Comparison of ENCODE assay signal across 1 cellular context in the genomic region with DNA sequence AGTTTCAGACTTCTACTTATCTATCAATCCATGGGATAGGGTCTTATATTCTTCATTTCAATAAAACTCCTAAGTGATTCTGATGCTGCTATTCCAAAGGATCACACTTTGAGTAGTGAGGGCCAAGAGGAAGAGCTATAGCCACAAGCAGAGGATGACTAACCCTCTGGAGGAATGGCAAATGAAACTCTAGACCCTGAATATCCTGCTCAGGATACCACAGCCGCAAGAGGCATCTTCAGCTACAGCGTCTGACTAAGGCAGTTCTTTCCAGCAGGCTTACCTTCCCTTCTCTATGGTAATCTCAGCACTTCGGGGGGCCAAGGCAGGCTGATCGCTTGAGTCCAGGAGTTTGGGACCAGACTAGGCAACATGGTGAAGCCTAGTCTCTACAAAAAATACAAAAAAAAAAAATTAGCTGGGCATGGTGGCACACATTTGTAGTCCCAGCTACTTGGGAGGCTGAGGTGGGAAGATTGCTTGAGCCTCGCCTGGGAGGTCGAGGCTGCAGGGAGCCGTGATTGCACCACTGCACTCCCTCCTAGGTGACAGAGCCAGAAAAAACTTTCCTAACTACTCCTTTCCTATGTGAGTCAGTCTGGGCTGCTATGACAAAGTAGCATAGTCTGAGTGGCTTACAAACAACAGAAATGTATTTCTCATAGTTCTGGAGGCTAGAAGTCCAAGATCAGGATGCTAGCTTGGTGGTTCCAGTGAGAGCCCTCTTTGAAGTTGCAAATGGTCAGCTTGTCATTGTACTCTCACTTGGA.
TF ChIP-seq lines count a peak whose summit lies in the region.

No MANE protein-coding gene starts in this region.

TF ChIP-seq in HepG2, 621 proteins besides CTCF, POLR2A, EP300 and RAD21 (continued from another document):
- TF ChIP-seq, protein P1, sequence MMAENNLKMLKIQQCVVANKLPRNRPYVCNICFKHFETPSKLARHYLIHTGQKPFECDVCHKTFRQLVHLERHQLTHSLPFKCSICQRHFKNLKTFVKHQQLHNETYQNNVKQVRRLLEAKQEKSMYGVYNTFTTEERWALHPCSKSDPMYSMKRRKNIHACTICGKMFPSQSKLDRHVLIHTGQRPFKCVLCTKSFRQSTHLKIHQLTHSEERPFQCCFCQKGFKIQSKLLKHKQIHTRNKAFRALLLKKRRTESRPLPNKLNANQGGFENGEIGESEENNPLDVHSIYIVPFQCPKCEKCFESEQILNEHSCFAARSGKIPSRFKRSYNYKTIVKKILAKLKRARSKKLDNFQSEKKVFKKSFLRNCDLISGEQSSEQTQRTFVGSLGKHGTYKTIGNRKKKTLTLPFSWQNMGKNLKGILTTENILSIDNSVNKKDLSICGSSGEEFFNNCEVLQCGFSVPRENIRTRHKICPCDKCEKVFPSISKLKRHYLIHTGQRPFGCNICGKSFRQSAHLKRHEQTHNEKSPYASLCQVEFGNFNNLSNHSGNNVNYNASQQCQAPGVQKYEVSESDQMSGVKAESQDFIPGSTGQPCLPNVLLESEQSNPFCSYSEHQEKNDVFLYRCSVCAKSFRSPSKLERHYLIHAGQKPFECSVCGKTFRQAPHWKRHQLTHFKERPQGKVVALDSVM (CRISPR knock-in tag; IDR thresholded peaks at IDR 0.05) = peak; percentile 38; the same call in 1 of the 2 replicates
- TF ChIP-seq, protein P2, sequence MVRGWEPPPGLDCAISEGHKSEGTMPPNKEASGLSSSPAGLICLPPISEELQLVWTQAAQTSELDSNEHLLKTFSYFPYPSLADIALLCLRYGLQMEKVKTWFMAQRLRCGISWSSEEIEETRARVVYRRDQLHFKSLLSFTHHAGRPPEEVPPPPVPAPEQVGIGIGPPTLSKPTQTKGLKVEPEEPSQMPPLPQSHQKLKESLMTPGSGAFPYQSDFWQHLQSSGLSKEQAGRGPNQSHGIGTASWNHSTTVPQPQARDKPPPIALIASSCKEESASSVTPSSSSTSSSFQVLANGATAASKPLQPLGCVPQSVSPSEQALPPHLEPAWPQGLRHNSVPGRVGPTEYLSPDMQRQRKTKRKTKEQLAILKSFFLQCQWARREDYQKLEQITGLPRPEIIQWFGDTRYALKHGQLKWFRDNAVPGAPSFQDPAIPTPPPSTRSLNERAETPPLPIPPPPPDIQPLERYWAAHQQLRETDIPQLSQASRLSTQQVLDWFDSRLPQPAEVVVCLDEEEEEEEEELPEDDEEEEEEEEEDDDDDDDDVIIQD (CRISPR knock-in tag; IDR thresholded peaks at IDR 0.05; ENCODE audit: low read depth) = peak; percentile 67
- TF ChIP-seq, protein P3, sequence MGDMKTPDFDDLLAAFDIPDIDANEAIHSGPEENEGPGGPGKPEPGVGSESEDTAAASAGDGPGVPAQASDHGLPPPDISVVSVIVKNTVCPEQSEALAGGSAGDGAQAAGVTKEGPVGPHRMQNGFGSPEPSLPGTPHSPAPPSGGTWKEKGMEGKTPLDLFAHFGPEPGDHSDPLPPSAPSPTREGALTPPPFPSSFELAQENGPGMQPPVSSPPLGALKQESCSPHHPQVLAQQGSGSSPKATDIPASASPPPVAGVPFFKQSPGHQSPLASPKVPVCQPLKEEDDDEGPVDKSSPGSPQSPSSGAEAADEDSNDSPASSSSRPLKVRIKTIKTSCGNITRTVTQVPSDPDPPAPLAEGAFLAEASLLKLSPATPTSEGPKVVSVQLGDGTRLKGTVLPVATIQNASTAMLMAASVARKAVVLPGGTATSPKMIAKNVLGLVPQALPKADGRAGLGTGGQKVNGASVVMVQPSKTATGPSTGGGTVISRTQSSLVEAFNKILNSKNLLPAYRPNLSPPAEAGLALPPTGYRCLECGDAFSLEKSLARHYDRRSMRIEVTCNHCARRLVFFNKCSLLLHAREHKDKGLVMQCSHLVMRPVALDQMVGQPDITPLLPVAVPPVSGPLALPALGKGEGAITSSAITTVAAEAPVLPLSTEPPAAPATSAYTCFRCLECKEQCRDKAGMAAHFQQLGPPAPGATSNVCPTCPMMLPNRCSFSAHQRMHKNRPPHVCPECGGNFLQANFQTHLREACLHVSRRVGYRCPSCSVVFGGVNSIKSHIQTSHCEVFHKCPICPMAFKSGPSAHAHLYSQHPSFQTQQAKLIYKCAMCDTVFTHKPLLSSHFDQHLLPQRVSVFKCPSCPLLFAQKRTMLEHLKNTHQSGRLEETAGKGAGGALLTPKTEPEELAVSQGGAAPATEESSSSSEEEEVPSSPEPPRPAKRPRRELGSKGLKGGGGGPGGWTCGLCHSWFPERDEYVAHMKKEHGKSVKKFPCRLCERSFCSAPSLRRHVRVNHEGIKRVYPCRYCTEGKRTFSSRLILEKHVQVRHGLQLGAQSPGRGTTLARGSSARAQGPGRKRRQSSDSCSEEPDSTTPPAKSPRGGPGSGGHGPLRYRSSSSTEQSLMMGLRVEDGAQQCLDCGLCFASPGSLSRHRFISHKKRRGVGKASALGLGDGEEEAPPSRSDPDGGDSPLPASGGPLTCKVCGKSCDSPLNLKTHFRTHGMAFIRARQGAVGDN (CRISPR knock-in tag; IDR thresholded peaks at IDR 0.05) = peak; percentile 36
